Comparison of ENCODE assay signal across 1 cellular context in the genomic region with DNA sequence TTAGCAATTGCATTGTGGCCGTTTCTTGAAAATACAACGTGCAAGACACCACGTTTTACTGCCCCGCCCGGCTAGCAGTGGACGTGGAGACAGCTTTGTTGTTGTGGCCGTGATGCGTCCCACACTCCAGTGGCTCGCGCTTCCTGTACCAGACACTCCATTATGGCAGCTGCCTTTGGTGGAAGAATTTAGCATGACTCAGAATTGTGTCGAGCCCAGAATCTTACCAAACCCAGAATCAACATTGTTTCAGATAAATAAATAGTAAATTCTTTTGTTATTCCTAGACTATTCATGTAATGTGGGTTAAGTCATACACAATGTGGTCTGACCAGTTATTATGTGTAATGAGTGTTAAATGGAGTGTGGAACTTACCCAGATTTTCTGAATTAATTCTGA.
TF ChIP-seq lines count a peak whose summit lies in the region.

No MANE protein-coding gene starts in this region.

TF ChIP-seq in IMR-90, 13 proteins besides CTCF, POLR2A, EP300 and RAD21 (continued from another document):
- no peak for TF ChIP-seq CEBPB (IDR thresholded peaks at IDR 0.05; ENCODE audit: low read depth, low read length)
- TF ChIP-seq MXI1 (IDR thresholded peaks at IDR 0.05; ENCODE audit: borderline replicate concordance, low read depth, low read length): no peak
- peak; percentile 12 for TF ChIP-seq RCOR1 (IDR thresholded peaks at IDR 0.05; ENCODE audit: insufficient replicate concordance, low read length)
- TF ChIP-seq MAFK (IDR thresholded peaks at IDR 0.05; ENCODE audit: low read depth, low read length): no peak
- TF ChIP-seq, protein P1, sequence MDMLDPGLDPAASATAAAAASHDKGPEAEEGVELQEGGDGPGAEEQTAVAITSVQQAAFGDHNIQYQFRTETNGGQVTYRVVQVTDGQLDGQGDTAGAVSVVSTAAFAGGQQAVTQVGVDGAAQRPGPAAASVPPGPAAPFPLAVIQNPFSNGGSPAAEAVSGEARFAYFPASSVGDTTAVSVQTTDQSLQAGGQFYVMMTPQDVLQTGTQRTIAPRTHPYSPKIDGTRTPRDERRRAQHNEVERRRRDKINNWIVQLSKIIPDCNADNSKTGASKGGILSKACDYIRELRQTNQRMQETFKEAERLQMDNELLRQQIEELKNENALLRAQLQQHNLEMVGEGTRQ (IDR thresholded peaks at IDR 0.05; ENCODE audit: low read depth, low read length): no peak
